In genomic region chr1:152034324-152034653, GRCh38 we compare ENCODE assay signal across 10 cellular contexts. TPM values are rescaled to one million over a fixed set of nuclear protein-coding genes. Genes with fewer than 3 reads are reported as not detected.
DNase-seq lines count a peak whose midpoint lies in the region; ATAC-seq, FAIRE-seq and TF ChIP-seq lines count a peak whose summit lies in the region.
"Had no signal": no experiment of that assay in that cellular context is flagged by ENCODE, and none has a peak within 500 bp of the region (broad histone marks: within the 10 kb centered on the region; RNA-seq: fewer than 3 reads in every experiment).

No MANE protein-coding gene starts in this region.

- H3K36me3 ChIP-seq in DOHH2 (ENCODE audit: control insufficient read depth, low read length) (peaks cover 19% of the 10 kb centered on the region), GM12878 (ENCODE audit: control insufficient read depth in 2 of 2, insufficient read depth in 2 of 2, low read length in 1 of 2) (no peaks in the 10 kb centered on the region)

- intact Hi-C loops in GM12878 (cut with micrococcal nuclease; ENCODE audit: unreplicated experiment) (no loop called here), dorsolateral prefrontal cortex (cut with DNase I) (no loop called here)

- H3K27me3 Mint-ChIP-seq in naive thymus-derived CD8-positive, alpha-beta T cell, result no peaks in the 10 kb centered on the region
- H3K27me3 Mint-ChIP-seq: naive B cell had no signal

- POLR2A ChIA-PET in GM12878 (lab: Charles Lee), result no interaction called here
- POLR2A ChIA-PET in naive thymus-derived CD8-positive, alpha-beta T cell (lab: Charles Lee), result interaction anchor here (0.8 to 5.0 kb wide), 9 partner anchors 9 to 153 kb away, joined by 3 to 112 read pairs (median 4); partner anchors contain the start of gene THEM4

- RAD21 ChIA-PET in GM12878 (lab: Charles Lee; ENCODE audit: unreplicated experiment), result no interaction called here

- no peak for FAIRE-seq in GM12878 (lab: Jason Lieb, UNC)

- H3K9me3 ChIP-seq in DOHH2 (ENCODE audit: control insufficient read depth, insufficient read depth, low read length) (no peaks in the 10 kb centered on the region), GM12878 (replicated peaks; ENCODE audit: control insufficient read depth, insufficient read depth, low read length) (no peaks in the 10 kb centered on the region)

- peak overlapping the region; percentile 91 to 100 (median 98) for H3K27ac Mint-ChIP-seq in naive thymus-derived CD8-positive, alpha-beta T cell

- peak overlapping the region; percentile 81 for H3K27ac ChIP-seq in DOHH2 (ENCODE audit: low read depth, low read length)
- peak overlapping the region; percentile 46; the same call in 1 of the 2 replicates for H3K27ac ChIP-seq in GM12878 (ENCODE audit: control insufficient read depth, insufficient read depth)
- H3K27ac ChIP-seq in dorsolateral prefrontal cortex, result peak overlapping the region in 2 of 59 donors; percentile 86 to 88

- no peak for DNase-seq in GM12878 (ENCODE audit: low read depth, low spot score)
- no peak for DNase-seq in naive thymus-derived CD8-positive, alpha-beta T cell
- no peak for DNase-seq in dorsolateral prefrontal cortex
- no peak for DNase-seq in omental fat pad (ENCODE audit: low spot score)

- H3K79me2 ChIP-seq in DOHH2 (ENCODE audit: control insufficient read depth, low read length) (peaks cover 12% of the 10 kb centered on the region), GM12878 (ENCODE audit: control insufficient read depth, insufficient read depth, low read length) (no peaks in the 10 kb centered on the region)

- peak overlapping the region; percentile 87 for H2AFZ ChIP-seq in GM12878 (ENCODE audit: control insufficient read depth, low read depth, low read length)

- H3K27me3 ChIP-seq in DOHH2 (ENCODE audit: control insufficient read depth, low read length) (no peaks in the 10 kb centered on the region), GM12878 (replicated peaks in 1 of 2; ENCODE audit: control insufficient read depth in 2 of 2, insufficient read depth in 2 of 2, low read length in 1 of 2) (no peaks in the 10 kb centered on the region), dorsolateral prefrontal cortex (peaks cover 0 to 48% (median 21%) of the 10 kb centered on the region in 45 donors)

- peaks cover 53% of the 10 kb centered on the region for H3K4me1 ChIP-seq in DOHH2 (ENCODE audit: control insufficient read depth, low read length)
- peaks cover 16% of the 10 kb centered on the region for H3K4me1 ChIP-seq in GM12878 (ENCODE audit: control insufficient read depth, insufficient read depth, low read length)

- H3K9me2 ChIP-seq in DOHH2 (replicated peaks; ENCODE audit: control insufficient read depth, low read length), result no peaks in the 10 kb centered on the region

- TF ChIP-seq CTCF in DOHH2 (IDR thresholded peaks at IDR 0.05; ENCODE audit: low read depth, low read length, poor library complexity, severe bottlenecking) (no peak), GM12878 (IDR thresholded peaks at IDR 0.05 in 2 of 3, conservative IDR thresholded peaks at IDR 0.05 in 1 of 3; ENCODE audit: control insufficient read depth in 2 of 3, extremely low read depth in 1 of 3, insufficient read depth in 1 of 3, low read depth in 3 of 3, low read length in 3 of 3) (no peak), dorsolateral prefrontal cortex (IDR thresholded peaks at IDR 0.05 in 54 of 56, conservative IDR thresholded peaks at IDR 0.05 in 2 of 56; ENCODE audit: low read depth in 1 of 56, partially characterized antibody in 56 of 56) (peak in 1 of 56 donors; percentile 18), omental fat pad (IDR thresholded peaks at IDR 0.05) (no peak)

- H3K4me3 ChIP-seq in DOHH2 (ENCODE audit: low read length) (peak overlapping the region; percentile 74), GM12878 (no peak overlapping the region), dorsolateral prefrontal cortex (peak overlapping the region in 23 of 59 donors; percentile 1 to 69 (median 57))

- H4K20me1 ChIP-seq in DOHH2 (ENCODE audit: control insufficient read depth, insufficient read depth, low read depth, low read length) (no peaks in the 10 kb centered on the region), GM12878 (ENCODE audit: control insufficient read depth, insufficient read depth) (no peaks in the 10 kb centered on the region)

- peaks cover 28 to 60% (median 48%) of the 10 kb centered on the region in 4 donors for H3K4me1 Mint-ChIP-seq in naive thymus-derived CD8-positive, alpha-beta T cell

- H3K36me3 Mint-ChIP-seq in naive thymus-derived CD8-positive, alpha-beta T cell, result peaks cover 5 to 21% (median 17%) of the 10 kb centered on the region in 3 donors

- in situ Hi-C loops in GM12878 (cut with MboI), result no loop called here

- no peak for TF ChIP-seq EP300 in GM12878 (IDR thresholded peaks at IDR 0.05; ENCODE audit: borderline replicate concordance in 1 of 2, control insufficient read depth in 1 of 2, low read depth in 2 of 2, low read length in 2 of 2)

- CTCF ChIA-PET in GM12878 (lab: Yijun Ruan, JAX), result interaction anchor here (0.7 to 4.2 kb wide), 15 partner anchors 12 to 425 kb away, joined by 3 to 40 read pairs (median 4); partner anchors contain the start of gene THEM4

- H3K4me3 Mint-ChIP-seq in naive thymus-derived CD8-positive, alpha-beta T cell, result peak overlapping the region; percentile 90 to 100 (median 96)

- peak; percentile 8 for ATAC-seq in HG03045 (IDR thresholded peaks at IDR 0.05; ENCODE audit: unreplicated experiment)
- peak; percentile 29 for ATAC-seq in GM12878
- ATAC-seq in naive thymus-derived CD8-positive, alpha-beta T cell, result no peak
- ATAC-seq in HG02840 (IDR thresholded peaks at IDR 0.05; ENCODE audit: low FRiP score, unreplicated experiment), result no peak
- no peak for ATAC-seq in HG03439 (IDR thresholded peaks at IDR 0.05; ENCODE audit: unreplicated experiment)
- ATAC-seq in omental fat pad (ENCODE audit: low FRiP score), result no peak

- no peak for TF ChIP-seq POLR2A in GM12878 (IDR thresholded peaks at IDR 0.05; ENCODE audit: low read depth, low read length)

- H3K9me3 Mint-ChIP-seq in naive thymus-derived CD8-positive, alpha-beta T cell, result no peaks in the 10 kb centered on the region
- H3K9me3 Mint-ChIP-seq: naive B cell had no signal

- SMC1A ChIA-PET in GM12878 (lab: Charles Lee; ENCODE audit: uncharacterized antibody, unreplicated experiment), result interaction anchor here (0.8 to 1.7 kb wide), 6 partner anchors 15 to 425 kb away, joined by 3 to 4 read pairs (median 4); partner anchors contain the start of gene THEM4

- 100% methylated on average over 1 of the region's 1 CpG for WGBS in GM12878 (ENCODE audit: insufficient coverage, insufficient replicate concordance, low lambda C conversion rate, missing lambda C conversion rate)

- no TSS peak for BruUV-seq in GM12878 (replicated peaks; lab: Mats Ljungman, UMichigan)

- H3K9ac ChIP-seq in GM12878 (ENCODE audit: control insufficient read depth, insufficient read depth, low read length), result no peak overlapping the region; the same call in 1 of the 2 replicates

- H3F3A ChIP-seq in DOHH2 (ENCODE audit: control insufficient read depth, insufficient read depth), result peaks cover 23% of the 10 kb centered on the region

- no peak for TF ChIP-seq RAD21 in GM12878 (IDR thresholded peaks at IDR 0.05; ENCODE audit: insufficient read depth, low read depth, low read length)

- H3K4me2 ChIP-seq in DOHH2 (ENCODE audit: low read length) (peak overlapping the region; percentile 88), GM12878 (ENCODE audit: control insufficient read depth, insufficient read depth) (peak overlapping the region; percentile 77)

RNA-seq across cellular contexts. Expression of gene S100A11, which starts 2.5 kb away (rescaled TPM):
- total RNA-seq in GM12878 (2013; cell fraction: nucleolus; rRNA removed), result not detected in 2 replicates
- total RNA-seq in GM12878 (2014; rRNA removed) (31.6 and 33.6 TPM in 2 replicates), GM12878 (2014; rRNA removed; fragmentation: Illumina TruSeq; extraction: Trizol) (23.7 and 30.0 TPM in 2 replicates), GM12878 (2021) (27.9 and 29.1 TPM in 2 replicates), dorsolateral prefrontal cortex (100 to 1,000 TPM in 2 of 120 experiments, 10 to 100 TPM in 110, 1 to 10 TPM in 8; 7.0 to 134 (median 22.1) TPM), omental fat pad (100 to 1,000 TPM; 211 to 389 (median 295) TPM)
- 33.7 TPM for polyA plus RNA-seq in GM12878 (2011; ENCODE audit: low read depth)
- polyA plus RNA-seq in GM12878 (2011; rRNA removed) (8.3 and 9.0 TPM in 2 replicates), GM12878 (2014; fragmentation: Illumina TruSeq; extraction: Trizol) (58.6 and 76.9 TPM in 2 replicates), GM12878 (2014; fragmentation: Nextera tagmentation; extraction: Ambion mirVana) (100 to 1,000 TPM in 1 of 2 experiments, 10 to 100 TPM in 1; 98.4 to 134 TPM), GM12878 (2014; rRNA removed) (49.1 and 49.6 TPM in 2 replicates), GM12878 (2016; fragmentation: Nextera tagmentation; extraction: Ambion mirVana) (10 to 100 TPM; 76.2 to 85.8 TPM)
- 13.7 and 14.2 TPM in 2 replicates for polyA plus RNA-seq in GM12878 (2011; cell fraction: cytosol; rRNA removed)
- 2.3 and 2.9 TPM in 2 replicates for polyA plus RNA-seq in GM12878 (2011; cell fraction: nucleus; rRNA removed)
- polyA plus RNA-seq in GM12878 (2012), result 17.6 and 26.8 TPM in 2 replicates
- polyA minus RNA-seq in GM12878 (2011; rRNA and poly(A)+ RNA removed), result 3.6 and 7.2 TPM in 2 replicates
- polyA minus RNA-seq in GM12878 (2011; cell fraction: cytosol; rRNA and poly(A)+ RNA removed), result 11.3 and 12.4 TPM in 2 replicates
- polyA minus RNA-seq in GM12878 (2011; cell fraction: nucleus; rRNA and poly(A)+ RNA removed), result 1.9 and 3.3 TPM in 2 replicates
- total RNA-seq in naive thymus-derived CD8-positive, alpha-beta T cell, result 10 to 100 TPM; 88.6 to 95.4 TPM
- 100 to 1,000 TPM in 1 of 3 donors, 10 to 100 TPM in 2; 62.0 to 124 (median 74.6) TPM for polyA plus RNA-seq in naive thymus-derived CD8-positive, alpha-beta T cell

RNA-seq across cellular contexts. Expression of gene S100A10, which starts 40.6 kb away (rescaled TPM):
- not detected in 2 replicates for total RNA-seq in GM12878 (2013; cell fraction: nucleolus; rRNA removed)
- total RNA-seq in GM12878 (2014; rRNA removed) (0.56 TPM in 1 of 2 replicates, not detected in the other), GM12878 (2014; rRNA removed; fragmentation: Illumina TruSeq; extraction: Trizol) (not detected in 2 replicates), GM12878 (2021) (1.6 and 2.8 TPM in 2 replicates), dorsolateral prefrontal cortex (100 to 1,000 TPM in 2 of 120 experiments, 10 to 100 TPM in 118; 11.5 to 123 (median 26.9) TPM), omental fat pad (100 to 1,000 TPM; 127 to 351 (median 161) TPM)
- 6.1 TPM for polyA plus RNA-seq in GM12878 (2011; ENCODE audit: low read depth)
- polyA plus RNA-seq in GM12878 (2011; rRNA removed) (0.16 and 0.20 TPM in 2 replicates), GM12878 (2014; fragmentation: Illumina TruSeq; extraction: Trizol) (not detected in 2 replicates), GM12878 (2014; fragmentation: Nextera tagmentation; extraction: Ambion mirVana) (under 1 TPM; 0.18 to 0.50 TPM), GM12878 (2014; rRNA removed) (0.65 TPM in 1 of 2 replicates, not detected in the other), GM12878 (2016; fragmentation: Nextera tagmentation; extraction: Ambion mirVana) (1 to 10 TPM; 1.6 to 2.1 TPM)
- 0.12 and 0.28 TPM in 2 replicates for polyA plus RNA-seq in GM12878 (2011; cell fraction: cytosol; rRNA removed)
- not detected in 2 replicates for polyA plus RNA-seq in GM12878 (2011; cell fraction: nucleus; rRNA removed)
- polyA plus RNA-seq in GM12878 (2012), result 3.3 and 3.5 TPM in 2 replicates
- not detected in 2 replicates for polyA minus RNA-seq in GM12878 (2011; rRNA and poly(A)+ RNA removed)
- 3.8 and 4.9 TPM in 2 replicates for polyA minus RNA-seq in GM12878 (2011; cell fraction: cytosol; rRNA and poly(A)+ RNA removed)
- polyA minus RNA-seq in GM12878 (2011; cell fraction: nucleus; rRNA and poly(A)+ RNA removed), result 0.24 and 0.96 TPM in 2 replicates
- 100 to 1,000 TPM; 198 to 212 TPM for total RNA-seq in naive thymus-derived CD8-positive, alpha-beta T cell
- polyA plus RNA-seq in naive thymus-derived CD8-positive, alpha-beta T cell, result 100 to 1,000 TPM; 629 to 783 (median 630) TPM

RNA-seq across cellular contexts. Expression of gene TCHHL1, which starts 54.6 kb away (rescaled TPM):
- not detected in 2 replicates for total RNA-seq in GM12878 (2013; cell fraction: nucleolus; rRNA removed)
- total RNA-seq in GM12878 (2014; rRNA removed) (not detected in 2 replicates), GM12878 (2014; rRNA removed; fragmentation: Illumina TruSeq; extraction: Trizol) (not detected in 2 replicates), GM12878 (2021) (not detected in 2 replicates), dorsolateral prefrontal cortex (not detected), omental fat pad (not detected)
- not detected for polyA plus RNA-seq in GM12878 (2011; ENCODE audit: low read depth)
- polyA plus RNA-seq in GM12878 (2011; rRNA removed) (not detected in 2 replicates), GM12878 (2014; fragmentation: Illumina TruSeq; extraction: Trizol) (not detected in 2 replicates), GM12878 (2014; fragmentation: Nextera tagmentation; extraction: Ambion mirVana) (not detected), GM12878 (2014; rRNA removed) (not detected in 2 replicates), GM12878 (2016; fragmentation: Nextera tagmentation; extraction: Ambion mirVana) (not detected)
- polyA plus RNA-seq in GM12878 (2011; cell fraction: cytosol; rRNA removed), result not detected in 2 replicates
- polyA plus RNA-seq in GM12878 (2011; cell fraction: nucleus; rRNA removed), result not detected in 2 replicates
- not detected in 2 replicates for polyA plus RNA-seq in GM12878 (2012)
- not detected in 2 replicates for polyA minus RNA-seq in GM12878 (2011; rRNA and poly(A)+ RNA removed)
- polyA minus RNA-seq in GM12878 (2011; cell fraction: cytosol; rRNA and poly(A)+ RNA removed), result not detected in 2 replicates
- not detected in 2 replicates for polyA minus RNA-seq in GM12878 (2011; cell fraction: nucleus; rRNA and poly(A)+ RNA removed)
- not detected for total RNA-seq in naive thymus-derived CD8-positive, alpha-beta T cell
- not detected for polyA plus RNA-seq in naive thymus-derived CD8-positive, alpha-beta T cell
- total RNA-seq: LHCN-M2 had no signal

Comparison
In these comparisons a context has a peak if more than half of its experiments do, and no peak if none do; other contexts are left out.
1. ATAC-seq: peak in HG03045 (single experiment) and GM12878 (single experiment); none in naive thymus-derived CD8-positive, alpha-beta T cell (0 of 2), HG02840 (single experiment), HG03439 (single experiment) and omental fat pad (single experiment).